35 cellular contexts compared by ENCODE assay signal in the genomic region with DNA sequence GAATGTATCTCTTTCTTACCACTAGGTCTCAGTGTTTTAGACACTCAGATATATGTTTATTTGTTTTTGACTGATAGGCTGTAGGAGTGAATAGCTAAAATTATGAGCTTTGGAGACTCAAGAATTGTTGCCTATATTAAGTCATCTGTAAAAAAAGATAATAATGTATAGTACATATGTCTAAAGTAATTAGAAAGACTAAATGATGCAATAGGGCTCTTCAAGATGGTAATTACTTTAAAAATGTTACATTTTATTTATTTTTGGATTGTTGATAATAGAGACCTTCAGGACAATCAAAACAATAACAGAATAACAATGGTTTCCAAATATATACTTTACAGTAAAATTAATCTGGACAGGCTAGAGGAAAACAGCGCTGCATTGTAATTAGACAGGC. TPM values are rescaled to one million over a fixed set of nuclear protein-coding genes. Genes with fewer than 3 reads are reported as not detected.
"Had no signal": no experiment of that assay in that cellular context is flagged by ENCODE, and none has a peak within 500 bp of the region (broad histone marks: within the 10 kb centered on the region; RNA-seq: fewer than 3 reads in every experiment).

No MANE protein-coding gene starts in this region.

- H3K9me3 ChIP-seq: adrenal gland, ascending aorta, body of pancreas, breast epithelium had no signal

- H3K27ac ChIP-seq: adrenal gland, ascending aorta, body of pancreas, brain microvascular endothelial cell, breast epithelium, cardiac muscle cell had no signal

- H3K4me1 ChIP-seq: adrenal gland, ascending aorta, body of pancreas, breast epithelium had no signal

- H3K27me3 ChIP-seq: adrenal gland, ascending aorta, body of pancreas, brain microvascular endothelial cell, breast epithelium, cardiac muscle cell had no signal

- ATAC-seq: activated naive CD4-positive, alpha-beta T cell treated with anti-CD3 and anti-CD28 coated beads, Interleukin-2, amount 50 U/mL, for 72 hours; activated naive CD8-positive, alpha-beta T cell treated with anti-CD3 and anti-CD28 coated beads, Interleukin-2, amount 50 U/mL, for 24 hours; activated T-cell treated with anti-CD3 and anti-CD28 coated beads, Interleukin-2, amount 50 U/mL, for 4 hours; activated T-cell treated with anti-CD3 and anti-CD28 coated beads, Interleukin-2, amount 50 U/mL, for 72 hours; activated T-helper 17 cell treated with anti-CD3 and anti-CD28 coated beads, Interleukin-2, amount 50 U/mL, for 72 hours; body of pancreas had no signal

- FAIRE-seq: astrocyte, bronchial epithelial cell had no signal

- H3K36me3 ChIP-seq: adrenal gland, ascending aorta, brain microvascular endothelial cell, breast epithelium, cardiac muscle cell had no signal

- DNase-seq: activated effector memory CD4-positive, alpha-beta T cell treated with anti-CD3 and anti-CD28 coated beads, Interleukin-2, amount 50 U/mL, for 16 hours; activated effector memory CD4-positive, alpha-beta T cell treated with Interleukin-2 at 50 U/mL for 16 hours; activated gamma-delta T cell; activated gamma-delta T cell treated with Interleukin-2 at 50 U/mL for 16 hours; activated naive CD4-positive, alpha-beta T cell; activated naive CD4-positive, alpha-beta T cell treated with anti-CD3 and anti-CD28 coated beads for 36 hours; activated naive CD4-positive, alpha-beta T cell treated with anti-CD3 and anti-CD28 coated beads, Interleukin-2, amount 10 ng/mL, durations not matched to agents 7 days and 5 days; activated naive CD4-positive, alpha-beta T cell treated with anti-CD3 and anti-CD28 coated beads, Interleukin-2, amount 50 U/mL, for 16 hours; activated naive CD4-positive, alpha-beta T cell treated with Interleukin-2 at 50 U/mL for 16 hours; activated naive CD8-positive, alpha-beta T cell treated with anti-CD3 and anti-CD28 coated beads for 36 hours; activated naive CD8-positive, alpha-beta T cell treated with anti-CD3 and anti-CD28 coated beads, Interleukin-2, amount 10 ng/mL, durations not matched to agents 7 days and 5 days; activated naive CD8-positive, alpha-beta T cell treated with anti-CD3 and anti-CD28 coated beads, Interleukin-2, amount 50 U/mL, for 24 hours; activated T-cell treated with anti-CD3 and anti-CD28 coated beads, Interleukin-2, amount 50 U/mL, for 24 hours; activated T-cell treated with anti-CD3 and anti-CD28 coated beads, Interleukin-2, amount 50 U/mL, for 4 hours; activated T-cell treated with anti-CD3 and anti-CD28 coated beads, Interleukin-2, amount 50 U/mL, for 48 hours; activated T-cell treated with anti-CD3 and anti-CD28 coated beads, Interleukin-2, amount 50 U/mL, for 72 hours; adrenal gland; amniotic stem cell; amygdala; anterior cingulate cortex; aorta; body of pancreas; brain microvascular endothelial cell; caudate nucleus; central memory CD4-positive, alpha-beta T cell; cerebellar nuclear complex had no signal

- H3K4me3 ChIP-seq: adrenal gland, ascending aorta, body of pancreas, breast epithelium, cardiac muscle cell had no signal

RNA-seq across cellular contexts. Expression of gene SCN7A, which starts 19.9 kb away (rescaled TPM):
- total RNA-seq: activated naive CD4-positive, alpha-beta T cell treated with anti-CD3 and anti-CD28 coated beads for 36 hours; activated naive CD4-positive, alpha-beta T cell treated with anti-CD3 and anti-CD28 coated beads, Interleukin-2, amount 50 U/mL, for 72 hours; activated naive CD8-positive, alpha-beta T cell treated with anti-CD3 and anti-CD28 coated beads for 36 hours; activated naive CD8-positive, alpha-beta T cell treated with anti-CD3 and anti-CD28 coated beads, Interleukin-2, amount 10 ng/mL, durations not matched to agents 7 days and 5 days; activated T-cell treated with anti-CD3 and anti-CD28 coated beads, Interleukin-2, amount 50 U/mL, for 72 hours; activated T-helper 1 cell treated with anti-CD3 and anti-CD28 coated beads, Interleukin-12 subunit alpha, Interleukin-12 subunit beta, Interleukin-2, Interleukin-4 antibody, amounts not matched to agents 30 ng/mL and 10 ng/mL and 1 ng/mL, durations not matched to agents 14 hours and 24 hours and 36 hours; activated T-helper 17 cell treated with anti-CD3 and anti-CD28 coated beads, Interleukin-2, amount 50 U/mL, for 72 hours; activated T-helper 2 cell treated with anti-CD3 and anti-CD28 coated beads, Interferon-gamma antibody, Interleukin-2, Interleukin-4, amounts not matched to agents 10 μg/mL and 5 μg/mL and 100 μg/mL, durations not matched to agents 14 hours and 24 hours and 36 hours; bronchial epithelial cell had no signal
